Comparison of ENCODE assay signal across 16 cellular contexts in genomic region chr3:44962606-44963393, GRCh38. TPM values are rescaled to one million over a fixed set of nuclear protein-coding genes. Genes with fewer than 3 reads are reported as not detected.
DNase-seq lines count a peak whose midpoint lies in the region; TF ChIP-seq lines count a peak whose summit lies in the region.
"Had no signal": no experiment of that assay in that cellular context is flagged by ENCODE, and none has a peak within 500 bp of the region (broad histone marks: within the 10 kb centered on the region; RNA-seq: fewer than 3 reads in every experiment).

No MANE protein-coding gene starts in this region.

- H3K36me3 ChIP-seq in mammary epithelial cell (ENCODE audit: insufficient read depth, low read length) = no peaks in the 10 kb centered on the region
- H3K36me3 ChIP-seq in mesenchymal stem cell (ENCODE audit: control insufficient read depth in 1 of 2, insufficient read depth in 2 of 2, low read depth in 1 of 2, low read length in 2 of 2) = peaks cover 14% of the 10 kb centered on the region in 2 experiments
- H3K36me3 ChIP-seq: cardiac muscle cell, SJSA1 had no signal

- H2BK120ac ChIP-seq in mesenchymal stem cell (ENCODE audit: low read depth, low read length) = no peak overlapping the region

- H2BK5ac ChIP-seq in mesenchymal stem cell (ENCODE audit: low read depth, low read length, poor library complexity, severe bottlenecking) = no peak overlapping the region

- no peak overlapping the region for H3K4ac ChIP-seq in mesenchymal stem cell (ENCODE audit: low read depth in 1 of 2, low read length in 2 of 2)

- H2AK5ac ChIP-seq in mesenchymal stem cell (ENCODE audit: low read length, severe bottlenecking) = no peak overlapping the region

- 15% methylated on average over 6 of the region's 6 CpGs for WGBS in mammary epithelial cell (ENCODE audit: low coverage, missing lambda C conversion rate)
- 80% methylated on average over 5 of the region's 6 CpGs for WGBS in mesenchymal stem cell

- H3K18ac ChIP-seq in mesenchymal stem cell (ENCODE audit: low read depth in 1 of 2, low read length in 2 of 2) = no peak overlapping the region

- H2BK12ac ChIP-seq in mesenchymal stem cell (ENCODE audit: low read length in 2 of 2) = no peak overlapping the region

- no peaks in the 10 kb centered on the region for H4K20me1 ChIP-seq in mammary epithelial cell (ENCODE audit: insufficient read depth, low read length)

- H3K79me2 ChIP-seq in mammary epithelial cell (ENCODE audit: insufficient read depth, low read length) = peaks cover 87% of the 10 kb centered on the region

- dilution Hi-C loops in mammary epithelial cell (cut with HindIII; ENCODE audit: low sequenced_read_pairs) = no loop called here

- H3K79me1 ChIP-seq in mesenchymal stem cell (replicated peaks; ENCODE audit: low read length, poor library complexity, severe bottlenecking) = peaks cover 54% of the 10 kb centered on the region

- H2BK15ac ChIP-seq in mesenchymal stem cell (ENCODE audit: low read depth, poor library complexity, severe bottlenecking) = no peak overlapping the region

- H2AFZ ChIP-seq in mammary epithelial cell (ENCODE audit: low read depth, low read length) (no peak overlapping the region), mesenchymal stem cell (ENCODE audit: low read depth, low read length) (no peak overlapping the region)

- TF ChIP-seq POLR2A in erythroblast (IDR thresholded peaks at IDR 0.05; ENCODE audit: low read length) = no peak

- intact Hi-C loops in mammary epithelial cell (cut with micrococcal nuclease) = no loop called here

- DNase-seq in DMS79 treated with DMSO at 0.1 percent for 48 hours (lab: John Stamatoyannopoulos, UW) (peak; percentile 78), NCI-H1417 (lab: John Stamatoyannopoulos, UW) (peak in 2 of 3 experiments; percentile 45 to 85), mammary epithelial cell (peak; percentile 70), mesenchymal stem cell (peak; percentile 41), NCI-H187 treated with DMSO at 0.1 percent for 48 hours (lab: John Stamatoyannopoulos, UW) (no peak), DMS 273 treated with DMSO at 0.1 percent for 48 hours (lab: John Stamatoyannopoulos, UW) (no peak), midbrain (lab: John Stamatoyannopoulos, UW) (no peak), erythroblast (lab: John Stamatoyannopoulos, UW) (no peak)
- DNase-seq: activated CD4-positive, CD25-positive, alpha-beta regulatory T cell; activated CD8-positive, alpha-beta memory T cell treated with anti-CD3 and anti-CD28 coated beads for 24 hours; effector CD4-positive, alpha-beta T cell; GOT3; NCI-H524 treated with DMSO at 0.1 percent for 48 hours had no signal

- H3K14ac ChIP-seq in mesenchymal stem cell (ENCODE audit: low read length in 2 of 2) = no peak overlapping the region

- H3K23ac ChIP-seq in mesenchymal stem cell (ENCODE audit: low read length in 2 of 2) = no peak overlapping the region

- H3K27me3 ChIP-seq in mammary epithelial cell (ENCODE audit: insufficient read depth, low read length) (no peaks in the 10 kb centered on the region), mesenchymal stem cell (ENCODE audit: control insufficient read depth in 1 of 2, insufficient read depth in 1 of 2, low read length in 2 of 2) (no peaks in the 10 kb centered on the region)
- H3K27me3 ChIP-seq: cardiac muscle cell, SJSA1, suprapubic skin had no signal

- H3K4me3 ChIP-seq in mammary epithelial cell (replicated peaks in 1 of 3; ENCODE audit: insufficient read depth in 1 of 3, low read depth in 2 of 3, low read length in 3 of 3) (no peak overlapping the region), mesenchymal stem cell (ENCODE audit: insufficient read depth in 1 of 2, low read depth in 1 of 2, low read length in 2 of 2) (no peak overlapping the region)
- H3K4me3 ChIP-seq: cardiac muscle cell, SJSA1, suprapubic skin had no signal

- H4K91ac ChIP-seq in mesenchymal stem cell (ENCODE audit: low read length) = no peak overlapping the region

- CTCF ChIA-PET in mammary epithelial cell (lab: Charles Lee; ENCODE audit: low non-redundant PET) = no interaction called here

- BruUV-seq in mammary epithelial cell (replicated peaks; lab: Mats Ljungman, UMichigan) = no TSS peak

- H4K8ac ChIP-seq in mesenchymal stem cell (ENCODE audit: low read length) = no peak overlapping the region

- H3K4me2 ChIP-seq in mammary epithelial cell (ENCODE audit: insufficient read depth, low read depth, low read length) = peak overlapping the region; percentile 16
- H3K4me2 ChIP-seq in mesenchymal stem cell (ENCODE audit: low read length, poor library complexity, severe bottlenecking) = no peak overlapping the region

- H3K27ac ChIP-seq in mammary epithelial cell (ENCODE audit: insufficient read depth, low read depth, low read length) = peak overlapping the region; percentile 93
- no peak overlapping the region for H3K27ac ChIP-seq in mesenchymal stem cell (ENCODE audit: low read length, poor library complexity, severe bottlenecking)
- H3K27ac ChIP-seq: cardiac muscle cell, SJSA1, suprapubic skin had no signal

- H3K9me3 ChIP-seq in mammary epithelial cell (replicated peaks; ENCODE audit: insufficient read depth, low read length) = no peaks in the 10 kb centered on the region
- no peaks in the 10 kb centered on the region for H3K9me3 ChIP-seq in mesenchymal stem cell (ENCODE audit: control insufficient read depth, low read length)
- H3K9me3 ChIP-seq: SJSA1, suprapubic skin had no signal

- H3K9ac ChIP-seq in mammary epithelial cell (ENCODE audit: insufficient read depth, low read length) = peak overlapping the region; percentile 33
- H3K9ac ChIP-seq in mesenchymal stem cell (ENCODE audit: low read length) = no peak overlapping the region

- peaks cover 63% of the 10 kb centered on the region for H3K4me1 ChIP-seq in mammary epithelial cell (ENCODE audit: insufficient read depth, low read length)
- no peaks in the 10 kb centered on the region for H3K4me1 ChIP-seq in mesenchymal stem cell (ENCODE audit: control insufficient read depth, insufficient read depth, low read depth, low read length)

- TF ChIP-seq CTCF in mammary epithelial cell (conservative IDR thresholded peaks at IDR 0.05 in 1 of 2, IDR thresholded peaks at IDR 0.05 in 1 of 2; ENCODE audit: extremely low read depth in 1 of 2, insufficient read depth in 1 of 2, low read depth in 1 of 2, low read length in 2 of 2) = no peak

- in situ Hi-C loops in mammary epithelial cell (cut with MboI; ENCODE audit: low sequenced_read_pairs in 2 of 2) = no loop called here

RNA-seq across cellular contexts. Expression of gene ZDHHC3, which starts 13.2 kb away (rescaled TPM):
- total RNA-seq in mammary epithelial cell = 100 to 1,000 TPM in 1 of 2 donors, 10 to 100 TPM in 1; 85.7 to 106 TPM
- polyA plus RNA-seq in mammary epithelial cell = 192 TPM
- polyA minus RNA-seq in mammary epithelial cell = 314 TPM
- polyA plus RNA-seq in mesenchymal stem cell (2013, experiment 1 of 2) = 38.5 TPM
- polyA plus RNA-seq in mesenchymal stem cell (2013, experiment 2 of 2) = 39.8 TPM

RNA-seq across cellular contexts. Expression of gene EXOSC7, which starts 13.2 kb away (rescaled TPM):
- total RNA-seq in mammary epithelial cell = 10 to 100 TPM; 34.5 to 59.8 TPM
- 93.4 TPM for polyA plus RNA-seq in mammary epithelial cell
- 50.0 TPM for polyA minus RNA-seq in mammary epithelial cell
- 26.9 TPM for polyA plus RNA-seq in mesenchymal stem cell (2013, experiment 1 of 2)
- 28.5 TPM for polyA plus RNA-seq in mesenchymal stem cell (2013, experiment 2 of 2)

Comparison
In these comparisons a context has a peak if more than half of its experiments do, and no peak if none do; other contexts are left out.
1. DNase-seq: peak in DMS79 treated with DMSO at 0.1 percent for 48 hours (single experiment), NCI-H1417 (2 of 3), mammary epithelial cell (single experiment) and mesenchymal stem cell (single experiment); none in NCI-H187 treated with DMSO at 0.1 percent for 48 hours (single experiment), DMS 273 treated with DMSO at 0.1 percent for 48 hours (single experiment), midbrain (single experiment) and erythroblast (0 of 2).